In genomic region chr12:16349132-16349463, GRCh38 we compare ENCODE assay signal across 1 cellular context.
TF ChIP-seq lines count a peak whose summit lies in the region.

No MANE protein-coding gene starts in this region.

TF ChIP-seq in K562, 482 proteins besides CTCF, POLR2A, EP300 and RAD21 (continued from another document and continues in another):
- TF ChIP-seq RERE (CRISPR knock-in tag; IDR thresholded peaks at IDR 0.05; ENCODE audit: borderline replicate concordance) (no peak), CREM (IDR thresholded peaks at IDR 0.05; ENCODE audit: low read depth) (no peak), ZNF121 (CRISPR knock-in tag; conservative IDR thresholded peaks at IDR 0.05) (no peak), ZC3H11A (IDR thresholded peaks at IDR 0.05; ENCODE audit: low read depth, low read length) (no peak), KAT2B (IDR thresholded peaks at IDR 0.05; ENCODE audit: low read depth, low read length) (no peak), ASH1L (IDR thresholded peaks at IDR 0.05; ENCODE audit: borderline replicate concordance, low read depth, partially characterized antibody) (no peak), ZNF143 (CRISPR knock-in tag; IDR thresholded peaks at IDR 0.05) (no peak), CREB3 (tag; conservative IDR thresholded peaks at IDR 0.05; ENCODE audit: low read depth) (no peak), SMARCE1 (IDR thresholded peaks at IDR 0.05) (peak; percentile 48; the same call in 1 of the 2 replicates), TCF7L2 (IDR thresholded peaks at IDR 0.05; ENCODE audit: low read depth, low read length) (no peak), CEBPB (tag; IDR thresholded peaks at IDR 0.05) (peak; percentile 93), C11orf30 (IDR thresholded peaks at IDR 0.05; ENCODE audit: low read depth) (peak; percentile 82), KAT8 (IDR thresholded peaks at IDR 0.05; ENCODE audit: low read depth) (no peak), TAF7 (tag; IDR thresholded peaks at IDR 0.05) (no peak), ZEB2 (IDR thresholded peaks at IDR 0.05) (0 out of 2 replicates have a peak, but pooled peaks have one; percentile 20), NFXL1 (CRISPR knock-in tag; IDR thresholded peaks at IDR 0.05) (no peak), ZNF217 (CRISPR knock-in tag; IDR thresholded peaks at IDR 0.05) (no peak), DDX20 (tag; IDR thresholded peaks at IDR 0.05; ENCODE audit: low read depth) (no peak), ZFP91 (CRISPR knock-in tag; IDR thresholded peaks at IDR 0.05) (no peak), E2F5 (CRISPR knock-in tag; IDR thresholded peaks at IDR 0.05) (no peak), GABPB2 (CRISPR knock-in tag; conservative IDR thresholded peaks at IDR 0.05) (no peak), GTF2F1 (IDR thresholded peaks at IDR 0.05; ENCODE audit: low read depth, low read length) (no peak)
- TF ChIP-seq, protein P1, sequence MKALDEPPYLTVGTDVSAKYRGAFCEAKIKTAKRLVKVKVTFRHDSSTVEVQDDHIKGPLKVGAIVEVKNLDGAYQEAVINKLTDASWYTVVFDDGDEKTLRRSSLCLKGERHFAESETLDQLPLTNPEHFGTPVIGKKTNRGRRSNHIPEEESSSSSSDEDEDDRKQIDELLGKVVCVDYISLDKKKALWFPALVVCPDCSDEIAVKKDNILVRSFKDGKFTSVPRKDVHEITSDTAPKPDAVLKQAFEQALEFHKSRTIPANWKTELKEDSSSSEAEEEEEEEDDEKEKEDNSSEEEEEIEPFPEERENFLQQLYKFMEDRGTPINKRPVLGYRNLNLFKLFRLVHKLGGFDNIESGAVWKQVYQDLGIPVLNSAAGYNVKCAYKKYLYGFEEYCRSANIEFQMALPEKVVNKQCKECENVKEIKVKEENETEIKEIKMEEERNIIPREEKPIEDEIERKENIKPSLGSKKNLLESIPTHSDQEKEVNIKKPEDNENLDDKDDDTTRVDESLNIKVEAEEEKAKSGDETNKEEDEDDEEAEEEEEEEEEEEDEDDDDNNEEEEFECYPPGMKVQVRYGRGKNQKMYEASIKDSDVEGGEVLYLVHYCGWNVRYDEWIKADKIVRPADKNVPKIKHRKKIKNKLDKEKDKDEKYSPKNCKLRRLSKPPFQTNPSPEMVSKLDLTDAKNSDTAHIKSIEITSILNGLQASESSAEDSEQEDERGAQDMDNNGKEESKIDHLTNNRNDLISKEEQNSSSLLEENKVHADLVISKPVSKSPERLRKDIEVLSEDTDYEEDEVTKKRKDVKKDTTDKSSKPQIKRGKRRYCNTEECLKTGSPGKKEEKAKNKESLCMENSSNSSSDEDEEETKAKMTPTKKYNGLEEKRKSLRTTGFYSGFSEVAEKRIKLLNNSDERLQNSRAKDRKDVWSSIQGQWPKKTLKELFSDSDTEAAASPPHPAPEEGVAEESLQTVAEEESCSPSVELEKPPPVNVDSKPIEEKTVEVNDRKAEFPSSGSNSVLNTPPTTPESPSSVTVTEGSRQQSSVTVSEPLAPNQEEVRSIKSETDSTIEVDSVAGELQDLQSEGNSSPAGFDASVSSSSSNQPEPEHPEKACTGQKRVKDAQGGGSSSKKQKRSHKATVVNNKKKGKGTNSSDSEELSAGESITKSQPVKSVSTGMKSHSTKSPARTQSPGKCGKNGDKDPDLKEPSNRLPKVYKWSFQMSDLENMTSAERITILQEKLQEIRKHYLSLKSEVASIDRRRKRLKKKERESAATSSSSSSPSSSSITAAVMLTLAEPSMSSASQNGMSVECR (CRISPR knock-in tag; IDR thresholded peaks at IDR 0.05): no peak
- TF ChIP-seq, protein P2, sequence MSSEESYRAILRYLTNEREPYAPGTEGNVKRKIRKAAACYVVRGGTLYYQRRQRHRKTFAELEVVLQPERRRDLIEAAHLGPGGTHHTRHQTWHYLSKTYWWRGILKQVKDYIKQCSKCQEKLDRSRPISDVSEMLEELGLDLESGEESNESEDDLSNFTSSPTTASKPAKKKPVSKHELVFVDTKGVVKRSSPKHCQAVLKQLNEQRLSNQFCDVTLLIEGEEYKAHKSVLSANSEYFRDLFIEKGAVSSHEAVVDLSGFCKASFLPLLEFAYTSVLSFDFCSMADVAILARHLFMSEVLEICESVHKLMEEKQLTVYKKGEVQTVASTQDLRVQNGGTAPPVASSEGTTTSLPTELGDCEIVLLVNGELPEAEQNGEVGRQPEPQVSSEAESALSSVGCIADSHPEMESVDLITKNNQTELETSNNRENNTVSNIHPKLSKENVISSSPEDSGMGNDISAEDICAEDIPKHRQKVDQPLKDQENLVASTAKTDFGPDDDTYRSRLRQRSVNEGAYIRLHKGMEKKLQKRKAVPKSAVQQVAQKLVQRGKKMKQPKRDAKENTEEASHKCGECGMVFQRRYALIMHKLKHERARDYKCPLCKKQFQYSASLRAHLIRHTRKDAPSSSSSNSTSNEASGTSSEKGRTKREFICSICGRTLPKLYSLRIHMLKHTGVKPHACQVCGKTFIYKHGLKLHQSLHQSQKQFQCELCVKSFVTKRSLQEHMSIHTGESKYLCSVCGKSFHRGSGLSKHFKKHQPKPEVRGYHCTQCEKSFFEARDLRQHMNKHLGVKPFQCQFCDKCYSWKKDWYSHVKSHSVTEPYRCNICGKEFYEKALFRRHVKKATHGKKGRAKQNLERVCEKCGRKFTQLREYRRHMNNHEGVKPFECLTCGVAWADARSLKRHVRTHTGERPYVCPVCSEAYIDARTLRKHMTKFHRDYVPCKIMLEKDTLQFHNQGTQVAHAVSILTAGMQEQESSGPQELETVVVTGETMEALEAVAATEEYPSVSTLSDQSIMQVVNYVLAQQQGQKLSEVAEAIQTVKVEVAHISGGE (CRISPR knock-in tag; IDR thresholded peaks at IDR 0.05): no peak
- TF ChIP-seq, protein P3, sequence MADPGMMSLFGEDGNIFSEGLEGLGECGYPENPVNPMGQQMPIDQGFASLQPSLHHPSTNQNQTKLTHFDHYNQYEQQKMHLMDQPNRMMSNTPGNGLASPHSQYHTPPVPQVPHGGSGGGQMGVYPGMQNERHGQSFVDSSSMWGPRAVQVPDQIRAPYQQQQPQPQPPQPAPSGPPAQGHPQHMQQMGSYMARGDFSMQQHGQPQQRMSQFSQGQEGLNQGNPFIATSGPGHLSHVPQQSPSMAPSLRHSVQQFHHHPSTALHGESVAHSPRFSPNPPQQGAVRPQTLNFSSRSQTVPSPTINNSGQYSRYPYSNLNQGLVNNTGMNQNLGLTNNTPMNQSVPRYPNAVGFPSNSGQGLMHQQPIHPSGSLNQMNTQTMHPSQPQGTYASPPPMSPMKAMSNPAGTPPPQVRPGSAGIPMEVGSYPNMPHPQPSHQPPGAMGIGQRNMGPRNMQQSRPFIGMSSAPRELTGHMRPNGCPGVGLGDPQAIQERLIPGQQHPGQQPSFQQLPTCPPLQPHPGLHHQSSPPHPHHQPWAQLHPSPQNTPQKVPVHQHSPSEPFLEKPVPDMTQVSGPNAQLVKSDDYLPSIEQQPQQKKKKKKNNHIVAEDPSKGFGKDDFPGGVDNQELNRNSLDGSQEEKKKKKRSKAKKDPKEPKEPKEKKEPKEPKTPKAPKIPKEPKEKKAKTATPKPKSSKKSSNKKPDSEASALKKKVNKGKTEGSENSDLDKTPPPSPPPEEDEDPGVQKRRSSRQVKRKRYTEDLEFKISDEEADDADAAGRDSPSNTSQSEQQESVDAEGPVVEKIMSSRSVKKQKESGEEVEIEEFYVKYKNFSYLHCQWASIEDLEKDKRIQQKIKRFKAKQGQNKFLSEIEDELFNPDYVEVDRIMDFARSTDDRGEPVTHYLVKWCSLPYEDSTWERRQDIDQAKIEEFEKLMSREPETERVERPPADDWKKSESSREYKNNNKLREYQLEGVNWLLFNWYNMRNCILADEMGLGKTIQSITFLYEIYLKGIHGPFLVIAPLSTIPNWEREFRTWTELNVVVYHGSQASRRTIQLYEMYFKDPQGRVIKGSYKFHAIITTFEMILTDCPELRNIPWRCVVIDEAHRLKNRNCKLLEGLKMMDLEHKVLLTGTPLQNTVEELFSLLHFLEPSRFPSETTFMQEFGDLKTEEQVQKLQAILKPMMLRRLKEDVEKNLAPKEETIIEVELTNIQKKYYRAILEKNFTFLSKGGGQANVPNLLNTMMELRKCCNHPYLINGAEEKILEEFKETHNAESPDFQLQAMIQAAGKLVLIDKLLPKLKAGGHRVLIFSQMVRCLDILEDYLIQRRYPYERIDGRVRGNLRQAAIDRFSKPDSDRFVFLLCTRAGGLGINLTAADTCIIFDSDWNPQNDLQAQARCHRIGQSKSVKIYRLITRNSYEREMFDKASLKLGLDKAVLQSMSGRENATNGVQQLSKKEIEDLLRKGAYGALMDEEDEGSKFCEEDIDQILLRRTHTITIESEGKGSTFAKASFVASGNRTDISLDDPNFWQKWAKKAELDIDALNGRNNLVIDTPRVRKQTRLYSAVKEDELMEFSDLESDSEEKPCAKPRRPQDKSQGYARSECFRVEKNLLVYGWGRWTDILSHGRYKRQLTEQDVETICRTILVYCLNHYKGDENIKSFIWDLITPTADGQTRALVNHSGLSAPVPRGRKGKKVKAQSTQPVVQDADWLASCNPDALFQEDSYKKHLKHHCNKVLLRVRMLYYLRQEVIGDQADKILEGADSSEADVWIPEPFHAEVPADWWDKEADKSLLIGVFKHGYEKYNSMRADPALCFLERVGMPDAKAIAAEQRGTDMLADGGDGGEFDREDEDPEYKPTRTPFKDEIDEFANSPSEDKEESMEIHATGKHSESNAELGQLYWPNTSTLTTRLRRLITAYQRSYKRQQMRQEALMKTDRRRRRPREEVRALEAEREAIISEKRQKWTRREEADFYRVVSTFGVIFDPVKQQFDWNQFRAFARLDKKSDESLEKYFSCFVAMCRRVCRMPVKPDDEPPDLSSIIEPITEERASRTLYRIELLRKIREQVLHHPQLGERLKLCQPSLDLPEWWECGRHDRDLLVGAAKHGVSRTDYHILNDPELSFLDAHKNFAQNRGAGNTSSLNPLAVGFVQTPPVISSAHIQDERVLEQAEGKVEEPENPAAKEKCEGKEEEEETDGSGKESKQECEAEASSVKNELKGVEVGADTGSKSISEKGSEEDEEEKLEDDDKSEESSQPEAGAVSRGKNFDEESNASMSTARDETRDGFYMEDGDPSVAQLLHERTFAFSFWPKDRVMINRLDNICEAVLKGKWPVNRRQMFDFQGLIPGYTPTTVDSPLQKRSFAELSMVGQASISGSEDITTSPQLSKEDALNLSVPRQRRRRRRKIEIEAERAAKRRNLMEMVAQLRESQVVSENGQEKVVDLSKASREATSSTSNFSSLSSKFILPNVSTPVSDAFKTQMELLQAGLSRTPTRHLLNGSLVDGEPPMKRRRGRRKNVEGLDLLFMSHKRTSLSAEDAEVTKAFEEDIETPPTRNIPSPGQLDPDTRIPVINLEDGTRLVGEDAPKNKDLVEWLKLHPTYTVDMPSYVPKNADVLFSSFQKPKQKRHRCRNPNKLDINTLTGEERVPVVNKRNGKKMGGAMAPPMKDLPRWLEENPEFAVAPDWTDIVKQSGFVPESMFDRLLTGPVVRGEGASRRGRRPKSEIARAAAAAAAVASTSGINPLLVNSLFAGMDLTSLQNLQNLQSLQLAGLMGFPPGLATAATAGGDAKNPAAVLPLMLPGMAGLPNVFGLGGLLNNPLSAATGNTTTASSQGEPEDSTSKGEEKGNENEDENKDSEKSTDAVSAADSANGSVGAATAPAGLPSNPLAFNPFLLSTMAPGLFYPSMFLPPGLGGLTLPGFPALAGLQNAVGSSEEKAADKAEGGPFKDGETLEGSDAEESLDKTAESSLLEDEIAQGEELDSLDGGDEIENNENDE (IDR thresholded peaks at IDR 0.05; ENCODE audit: low read depth, low read length): no peak
